In genomic region chr10:86439544-86439943, GRCh38 we compare ENCODE assay signal across 8 cellular contexts.
A peak's percentile ranks its signal among the peaks of the same experiment; 100 is the strongest.
DNase-seq lines count a peak whose midpoint lies in the region; ATAC-seq and TF ChIP-seq lines count a peak whose summit lies in the region.

No MANE protein-coding gene starts in this region.

- intact Hi-C loops in sigmoid colon (cut with DNase I): no loop called here

- DNase-seq in GF-D8 (lab: John Stamatoyannopoulos, UW) (peak; percentile 81), RPMI7951 (ENCODE audit: low read depth) (peak; percentile 30), foreskin fibroblast (peak; percentile 82 to 83), sigmoid colon (peak; percentile 91), NCI-H226 (no peak)
- no peak for DNase-seq in activated CD4-positive, CD25-positive, alpha-beta regulatory T cell treated with anti-CD3 and anti-CD28 coated beads, Interleukin-2, amount 50 U/mL, for 72 hours

- 17 to 20% methylated on average over 1 of the region's 1 CpG for WGBS in sigmoid colon, 2 donors

- H3K27me3 ChIP-seq in sigmoid colon: no peaks in the 10 kb centered on the region

- H3K4me3 ChIP-seq in foreskin fibroblast (ENCODE audit: low read depth in 1 of 2, low read length in 2 of 2) (no peak overlapping the region), sigmoid colon (no peak overlapping the region)

- no peak for TF ChIP-seq EP300 in sigmoid colon (IDR thresholded peaks at IDR 0.05)

- peaks cover 0 to 92% (median 18%) of the 10 kb centered on the region in 4 donors for H3K36me3 ChIP-seq in sigmoid colon

- no peak for TF ChIP-seq POLR2A in sigmoid colon (IDR thresholded peaks at IDR 0.05)

- ATAC-seq in HG02798 (IDR thresholded peaks at IDR 0.05; ENCODE audit: poor library complexity, unreplicated experiment) (no peak), GM19397 (IDR thresholded peaks at IDR 0.05; ENCODE audit: unreplicated experiment) (no peak)

- no peaks in the 10 kb centered on the region for H3K9me3 ChIP-seq in sigmoid colon

- peaks cover 0 to 17% (median 3%) of the 10 kb centered on the region in 4 donors for H3K4me1 ChIP-seq in sigmoid colon

- no peak overlapping the region for H3K27ac ChIP-seq in sigmoid colon

- TF ChIP-seq CTCF in foreskin fibroblast (IDR thresholded peaks at IDR 0.05; ENCODE audit: low read depth, low read length) (no peak), sigmoid colon (IDR thresholded peaks at IDR 0.05) (no peak)

Comparison
In these comparisons a context has a peak if more than half of its experiments do, and no peak if none do; other contexts are left out.
1. DNase-seq: peak in GF-D8 (single experiment), RPMI7951 (single experiment), foreskin fibroblast (2 of 2) and sigmoid colon (single experiment); none in activated CD4-positive, CD25-positive, alpha-beta regulatory T cell treated with anti-CD3 and anti-CD28 coated beads, Interleukin-2, amount 50 U/mL, for 72 hours (single experiment) and NCI-H226 (single experiment).